Comparison of ENCODE assay signal across 12 cellular contexts in the genomic region with DNA sequence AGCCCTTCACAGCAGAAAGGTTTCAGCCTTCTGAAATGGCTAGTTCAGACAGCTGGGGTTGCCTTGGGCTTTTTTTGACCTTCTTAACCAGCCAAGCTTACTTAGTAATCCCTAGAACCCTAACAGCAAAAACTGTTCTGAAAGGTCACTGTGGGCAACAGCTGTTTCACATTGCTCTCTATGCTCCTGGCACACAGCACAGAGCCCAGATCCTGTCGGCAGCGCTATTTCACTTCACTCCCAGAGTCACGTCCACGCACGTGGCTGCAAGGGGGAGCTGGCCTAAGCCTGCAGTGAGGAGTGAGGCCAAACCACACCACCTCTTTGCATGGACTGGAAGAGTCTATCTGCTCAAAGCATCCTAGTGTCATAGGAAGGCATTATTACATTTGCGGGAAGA. TPM values are rescaled to one million over a fixed set of nuclear protein-coding genes. Genes with fewer than 3 reads are reported as not detected.
DNase-seq lines count a peak whose midpoint lies in the region; ATAC-seq, FAIRE-seq and TF ChIP-seq lines count a peak whose summit lies in the region.
"Had no signal": no experiment of that assay in that cellular context is flagged by ENCODE, and none has a peak within 500 bp of the region (broad histone marks: within the 10 kb centered on the region; RNA-seq: fewer than 3 reads in every experiment).

No MANE protein-coding gene starts in this region.

- peak; percentile 71 for ATAC-seq in GM18505 (IDR thresholded peaks at IDR 0.05; ENCODE audit: unreplicated experiment)
- peak; percentile 65 for ATAC-seq in GM21529 (IDR thresholded peaks at IDR 0.05; ENCODE audit: unreplicated experiment)
- peak; percentile 58 for ATAC-seq in HG03342 (IDR thresholded peaks at IDR 0.05; ENCODE audit: unreplicated experiment)
- ATAC-seq in gastroesophageal sphincter = no peak

- TF ChIP-seq CTCF in fibroblast of villous mesenchyme (IDR thresholded peaks at IDR 0.05; ENCODE audit: insufficient read depth, low read depth, low read length) = no peak
- TF ChIP-seq CTCF in gastroesophageal sphincter (IDR thresholded peaks at IDR 0.05) = no peak

- 61 to 84% (median 83%) methylated on average over 6 of the region's 6 CpGs for WGBS in small intestine, 3 donors
- 61% methylated on average over 6 of the region's 6 CpGs; no CpG with 5 or more reads in 1 of the 2 donors for WGBS in gastroesophageal sphincter (ENCODE audit: low coverage in 1 of 2), 2 donors

- H3K9me3 ChIP-seq in small intestine (ENCODE audit: control insufficient read depth, low read depth) (no peaks in the 10 kb centered on the region), gastroesophageal sphincter (no peaks in the 10 kb centered on the region)
- H3K9me3 ChIP-seq: HAP-1 had no signal

- no peaks in the 10 kb centered on the region for H3K4me1 ChIP-seq in small intestine (ENCODE audit: control insufficient read depth in 2 of 2, insufficient read depth in 1 of 2, low read depth in 1 of 2, low read length in 1 of 2)
- peaks cover 0 to 14% (median 0%) of the 10 kb centered on the region in 3 donors for H3K4me1 ChIP-seq in gastroesophageal sphincter

- no peak for TF ChIP-seq EP300 in gastroesophageal sphincter (IDR thresholded peaks at IDR 0.05)

- TF ChIP-seq POLR2A in GM18505 (IDR thresholded peaks at IDR 0.05; ENCODE audit: borderline replicate concordance, extremely low read depth, insufficient read depth, insufficient read length) (no peak), gastroesophageal sphincter (IDR thresholded peaks at IDR 0.05) (no peak)

- H3K4me3 ChIP-seq in fibroblast of villous mesenchyme (ENCODE audit: low read depth, low read length) (no peak overlapping the region), small intestine (ENCODE audit: low read depth in 1 of 2, low read length in 2 of 2) (no peak overlapping the region), gastroesophageal sphincter (no peak overlapping the region)
- H3K4me3 ChIP-seq: HAP-1 had no signal

- H3K27me3 ChIP-seq in small intestine (ENCODE audit: control insufficient read depth in 2 of 2, insufficient read depth in 2 of 2, low read length in 2 of 2) (no peaks in the 10 kb centered on the region), gastroesophageal sphincter (no peaks in the 10 kb centered on the region)

- H3K27ac ChIP-seq in small intestine (ENCODE audit: low read depth in 1 of 2, low read length in 1 of 2) (no peak overlapping the region), gastroesophageal sphincter (no peak overlapping the region)

- DNase-seq in fibroblast of villous mesenchyme (ENCODE audit: low read depth) (peak; percentile 74), small intestine (no peak), HPDE6-E6E7 (ENCODE audit: extremely low spot score) (no peak), KG1 (lab: John Stamatoyannopoulos, UW) (no peak)
- DNase-seq: naive B cell, NCI-H2171 treated with DMSO at 0.1 percent for 48 hours had no signal

- H3K36me3 ChIP-seq in small intestine (ENCODE audit: control insufficient read depth in 2 of 2, insufficient read depth in 2 of 2, low read length in 2 of 2) (no peaks in the 10 kb centered on the region), gastroesophageal sphincter (no peaks in the 10 kb centered on the region)
- H3K36me3 ChIP-seq: HAP-1 had no signal

- no peak for FAIRE-seq in small intestine (lab: Jason Lieb, UNC)
- FAIRE-seq: frontal cortex had no signal

RNA-seq across cellular contexts. Expression of gene STS, which starts 32.0 kb away (rescaled TPM):
- total RNA-seq in fibroblast of villous mesenchyme (4.5 and 6.9 TPM in 2 replicates), gastroesophageal sphincter (1 to 10 TPM; 4.0 to 9.3 (median 5.7) TPM)
- 1 to 10 TPM in 2 of 3 donors, under 1 TPM in 1; 0.67 to 3.4 (median 1.4) TPM for polyA plus RNA-seq in small intestine

RNA-seq across cellular contexts. Expression of gene PUDP, which starts 32.4 kb away (rescaled TPM):
- total RNA-seq in fibroblast of villous mesenchyme = 11.0 and 15.1 TPM in 2 replicates
- 10 to 100 TPM; 16.3 to 20.3 (median 16.8) TPM for polyA plus RNA-seq in small intestine
- total RNA-seq in gastroesophageal sphincter = 10 to 100 TPM in 1 of 4 donors, 1 to 10 TPM in 3; 4.8 to 10.5 (median 8.1) TPM
